9 cellular contexts compared by ENCODE assay signal in genomic region chr1:94792473-94792875, GRCh38. TPM values are rescaled to one million over a fixed set of nuclear protein-coding genes. Genes with fewer than 3 reads are reported as not detected.
DNase-seq lines count a peak whose midpoint lies in the region; ATAC-seq, FAIRE-seq and TF ChIP-seq lines count a peak whose summit lies in the region.
"Had no signal": no experiment of that assay in that cellular context is flagged by ENCODE, and none has a peak within 500 bp of the region (broad histone marks: within the 10 kb centered on the region; RNA-seq: fewer than 3 reads in every experiment).

No MANE protein-coding gene starts in this region.

- H3K27ac Mint-ChIP-seq in nephron = peak overlapping the region; percentile 72 to 90 (median 78)
- H3K27ac Mint-ChIP-seq: IgD-negative memory B cell had no signal

- no peaks in the 10 kb centered on the region for H3K9me3 Mint-ChIP-seq in nephron

- H3K27me3 Mint-ChIP-seq in nephron (ENCODE audit: low read depth) = no peaks in the 10 kb centered on the region
- H3K27me3 Mint-ChIP-seq: IgD-negative memory B cell had no signal

- TF ChIP-seq CTCF in choroid plexus epithelial cell (conservative IDR thresholded peaks at IDR 0.05; ENCODE audit: low read depth, low read length) (peak; percentile 63), nephron (IDR thresholded peaks at IDR 0.05; ENCODE audit: unreplicated experiment in 3 of 3) (no peak)

- peak; percentile 97 for ATAC-seq in GM21717 (IDR thresholded peaks at IDR 0.05; ENCODE audit: unreplicated experiment)

- H3K4me3 Mint-ChIP-seq in nephron = no peak overlapping the region

- DNase-seq in ELR (ENCODE audit: low read depth) (peak; percentile 86), HTR-8/SVneo (ENCODE audit: insufficient read length, low spot score) (peak; percentile 22), choroid plexus epithelial cell (ENCODE audit: low read depth) (peak; percentile 75), cerebellum (ENCODE audit: low spot score) (no peak), NCI-H1930 (lab: John Stamatoyannopoulos, UW) (no peak), NCI-H446 (lab: John Stamatoyannopoulos, UW) (no peak)

- no peaks in the 10 kb centered on the region for H3K36me3 Mint-ChIP-seq in nephron (ENCODE audit: low read depth)
- H3K36me3 Mint-ChIP-seq: IgD-negative memory B cell had no signal

- peak; percentile 4 for FAIRE-seq in HTR-8/SVneo (lab: Jason Lieb, UNC)

- H3K4me1 Mint-ChIP-seq in nephron = peaks cover 24% of the 10 kb centered on the region

- no peak overlapping the region for H3K4me3 ChIP-seq in choroid plexus epithelial cell (ENCODE audit: low read depth, low read length)

RNA-seq across cellular contexts. Expression of gene SLC44A3, which starts 27.7 kb away (rescaled TPM):
- total RNA-seq in cerebellum = 3.0 TPM

Comparison
In these comparisons a context has a peak if more than half of its experiments do, and no peak if none do; other contexts are left out.
1. DNase-seq: peak in ELR (single experiment), HTR-8/SVneo (single experiment) and choroid plexus epithelial cell (single experiment); none in cerebellum (single experiment), NCI-H1930 (0 of 2) and NCI-H446 (0 of 2).